In the genomic region with DNA sequence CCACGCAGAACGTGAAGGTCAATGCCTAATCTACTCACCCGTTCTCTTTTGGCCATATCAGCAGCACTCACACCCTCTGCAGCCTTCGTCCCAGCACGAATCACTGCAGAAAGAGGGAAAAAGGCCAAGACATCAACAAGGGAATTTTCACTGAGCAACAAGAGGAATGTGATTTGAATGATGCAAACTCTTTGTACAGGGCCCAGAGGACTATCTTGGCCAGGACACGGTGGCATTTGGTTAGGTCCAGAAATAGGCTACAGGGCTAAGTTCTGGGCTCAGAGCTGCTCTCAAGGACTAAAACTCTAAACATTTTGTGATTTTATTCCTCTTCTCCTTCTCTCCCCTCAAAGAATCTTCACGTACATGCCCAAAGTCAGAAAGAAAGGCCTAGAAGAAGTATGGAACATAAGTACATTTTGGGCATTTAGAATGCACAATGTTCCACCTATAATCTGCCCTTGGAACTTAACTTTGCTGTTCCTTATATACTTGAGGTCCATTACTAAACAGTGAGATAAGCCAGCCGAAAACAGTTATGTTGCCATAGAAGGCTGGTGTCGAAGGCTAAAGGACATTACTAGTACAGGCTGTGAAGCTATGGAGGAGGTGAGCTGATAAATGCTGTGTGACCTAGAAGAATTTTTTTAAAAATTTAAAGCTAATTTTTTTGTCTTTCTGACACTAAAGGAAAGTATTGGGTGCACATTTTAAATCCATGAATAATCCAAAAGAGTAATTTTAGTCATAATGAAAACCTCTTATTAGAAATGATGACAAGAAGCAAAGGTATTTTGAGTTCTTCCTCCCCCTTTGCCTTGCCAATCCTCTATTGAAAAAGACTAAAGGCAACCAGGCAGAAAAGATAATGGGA, we compare ENCODE assay signal across 2 cellular contexts.
TF ChIP-seq lines count a peak whose summit lies in the region.

No MANE protein-coding gene starts in this region.

TF ChIP-seq in SK-N-SH, 30 proteins besides CTCF, POLR2A, EP300 and RAD21:
- TF ChIP-seq GABPA (IDR thresholded peaks at IDR 0.05; ENCODE audit: low read depth) (no peak), FOSL2 (IDR thresholded peaks at IDR 0.05; ENCODE audit: borderline replicate concordance, low read depth) (peak; percentile 64; the same call in 1 of the 2 replicates)

TF ChIP-seq in SK-N-SH treated with all-trans-retinoic acid at 6 μM for 48 hours, 23 proteins besides CTCF, POLR2A, EP300 and RAD21:
- TF ChIP-seq CSRNP3 (CRISPR knock-in tag; IDR thresholded peaks at IDR 0.05): no peak
TF ChIP-seq in SK-N-SH treated with all-trans-retinoic acid at 6 μM for 48 hours: peak in this region for 0.
